In the genomic region with DNA sequence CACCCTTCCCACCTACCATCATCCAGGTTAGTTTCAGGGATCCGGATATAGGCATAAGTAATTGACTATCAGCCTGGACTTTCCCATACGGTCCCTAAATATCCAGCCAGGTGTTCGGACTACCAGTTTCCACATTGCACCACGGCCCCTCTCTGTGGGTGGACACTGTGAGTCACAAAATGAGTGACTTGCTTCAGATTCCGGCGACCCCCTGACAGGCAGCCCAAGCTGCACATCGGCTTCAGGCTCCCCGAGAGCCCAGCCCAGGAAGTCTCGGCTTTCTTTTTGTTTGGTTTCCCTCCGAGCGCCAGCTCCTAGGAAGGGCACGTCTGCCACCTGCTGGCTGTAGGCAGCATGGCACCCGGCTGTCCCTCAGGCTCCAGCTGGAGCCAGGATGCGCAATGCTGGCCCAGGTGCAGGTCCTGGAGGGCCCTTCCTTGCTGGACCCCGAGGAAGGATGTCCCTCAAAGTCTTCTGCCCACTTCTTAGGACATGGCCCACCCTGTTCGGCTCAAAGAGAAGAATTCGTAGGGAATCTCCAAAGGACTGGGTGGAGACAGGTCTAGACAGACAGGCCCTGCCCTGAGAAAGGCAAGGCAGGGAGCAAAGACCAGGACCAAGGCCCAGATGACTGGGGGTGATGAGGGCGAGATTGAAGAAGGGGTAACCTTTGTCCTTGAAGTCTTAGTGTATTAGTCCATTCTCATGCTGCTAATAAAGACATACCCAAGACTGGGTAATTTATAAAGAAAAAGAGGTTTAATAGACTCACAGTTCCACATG, we compare ENCODE assay signal across 1 cellular context.
TF ChIP-seq lines count a peak whose summit lies in the region.

No MANE protein-coding gene starts in this region.

TF ChIP-seq in K562, 482 proteins besides CTCF, POLR2A, EP300 and RAD21 (continued from another document and continues in another):
- TF ChIP-seq, protein P1, sequence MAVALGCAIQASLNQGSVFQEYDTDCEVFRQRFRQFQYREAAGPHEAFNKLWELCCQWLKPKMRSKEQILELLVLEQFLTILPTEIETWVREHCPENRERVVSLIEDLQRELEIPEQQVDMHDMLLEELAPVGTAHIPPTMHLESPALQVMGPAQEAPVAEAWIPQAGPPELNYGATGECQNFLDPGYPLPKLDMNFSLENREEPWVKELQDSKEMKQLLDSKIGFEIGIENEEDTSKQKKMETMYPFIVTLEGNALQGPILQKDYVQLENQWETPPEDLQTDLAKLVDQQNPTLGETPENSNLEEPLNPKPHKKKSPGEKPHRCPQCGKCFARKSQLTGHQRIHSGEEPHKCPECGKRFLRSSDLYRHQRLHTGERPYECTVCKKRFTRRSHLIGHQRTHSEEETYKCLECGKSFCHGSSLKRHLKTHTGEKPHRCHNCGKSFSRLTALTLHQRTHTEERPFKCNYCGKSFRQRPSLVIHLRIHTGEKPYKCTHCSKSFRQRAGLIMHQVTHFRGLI (CRISPR knock-in tag; IDR thresholded peaks at IDR 0.05), result no peak
- TF ChIP-seq HOXB6 (CRISPR knock-in tag; IDR thresholded peaks at IDR 0.05; ENCODE audit: borderline replicate concordance), result no peak
- peak; percentile 58; the same call in 1 of the 2 replicates for TF ChIP-seq RB1 (IDR thresholded peaks at IDR 0.05; ENCODE audit: low read depth)
- no peak for TF ChIP-seq MECOM (CRISPR knock-in tag; IDR thresholded peaks at IDR 0.05)
- TF ChIP-seq MCM3 (IDR thresholded peaks at IDR 0.05), result no peak
- TF ChIP-seq SIN3B (IDR thresholded peaks at IDR 0.05; ENCODE audit: low read depth), result no peak
- TF ChIP-seq ZNF24 (IDR thresholded peaks at IDR 0.05), result no peak
- no peak for TF ChIP-seq CAMTA2 (CRISPR knock-in tag; conservative IDR thresholded peaks at IDR 0.05)
- TF ChIP-seq YBX1 (IDR thresholded peaks at IDR 0.05), result no peak
- TF ChIP-seq SMAD3 (CRISPR knock-in tag; conservative IDR thresholded peaks at IDR 0.05), result no peak
- TF ChIP-seq CREB1 (IDR thresholded peaks at IDR 0.05), result no peak
- TF ChIP-seq CREB1 (CRISPR knock-in tag; IDR thresholded peaks at IDR 0.05), result no peak
- TF ChIP-seq ELF1 (tag; IDR thresholded peaks at IDR 0.05), result 0 out of 2 replicates have a peak, but pooled peaks have one; percentile 37
- TF ChIP-seq, protein P2, sequence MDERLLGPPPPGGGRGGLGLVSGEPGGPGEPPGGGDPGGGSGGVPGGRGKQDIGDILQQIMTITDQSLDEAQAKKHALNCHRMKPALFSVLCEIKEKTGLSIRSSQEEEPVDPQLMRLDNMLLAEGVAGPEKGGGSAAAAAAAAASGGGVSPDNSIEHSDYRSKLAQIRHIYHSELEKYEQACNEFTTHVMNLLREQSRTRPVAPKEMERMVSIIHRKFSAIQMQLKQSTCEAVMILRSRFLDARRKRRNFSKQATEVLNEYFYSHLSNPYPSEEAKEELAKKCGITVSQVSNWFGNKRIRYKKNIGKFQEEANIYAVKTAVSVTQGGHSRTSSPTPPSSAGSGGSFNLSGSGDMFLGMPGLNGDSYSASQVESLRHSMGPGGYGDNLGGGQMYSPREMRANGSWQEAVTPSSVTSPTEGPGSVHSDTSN (CRISPR knock-in tag; IDR thresholded peaks at IDR 0.05; ENCODE audit: low read depth), result no peak
- TF ChIP-seq, protein P2 (tag; conservative IDR thresholded peaks at IDR 0.05; ENCODE audit: low read depth), result no peak
- TF ChIP-seq, protein P3, sequence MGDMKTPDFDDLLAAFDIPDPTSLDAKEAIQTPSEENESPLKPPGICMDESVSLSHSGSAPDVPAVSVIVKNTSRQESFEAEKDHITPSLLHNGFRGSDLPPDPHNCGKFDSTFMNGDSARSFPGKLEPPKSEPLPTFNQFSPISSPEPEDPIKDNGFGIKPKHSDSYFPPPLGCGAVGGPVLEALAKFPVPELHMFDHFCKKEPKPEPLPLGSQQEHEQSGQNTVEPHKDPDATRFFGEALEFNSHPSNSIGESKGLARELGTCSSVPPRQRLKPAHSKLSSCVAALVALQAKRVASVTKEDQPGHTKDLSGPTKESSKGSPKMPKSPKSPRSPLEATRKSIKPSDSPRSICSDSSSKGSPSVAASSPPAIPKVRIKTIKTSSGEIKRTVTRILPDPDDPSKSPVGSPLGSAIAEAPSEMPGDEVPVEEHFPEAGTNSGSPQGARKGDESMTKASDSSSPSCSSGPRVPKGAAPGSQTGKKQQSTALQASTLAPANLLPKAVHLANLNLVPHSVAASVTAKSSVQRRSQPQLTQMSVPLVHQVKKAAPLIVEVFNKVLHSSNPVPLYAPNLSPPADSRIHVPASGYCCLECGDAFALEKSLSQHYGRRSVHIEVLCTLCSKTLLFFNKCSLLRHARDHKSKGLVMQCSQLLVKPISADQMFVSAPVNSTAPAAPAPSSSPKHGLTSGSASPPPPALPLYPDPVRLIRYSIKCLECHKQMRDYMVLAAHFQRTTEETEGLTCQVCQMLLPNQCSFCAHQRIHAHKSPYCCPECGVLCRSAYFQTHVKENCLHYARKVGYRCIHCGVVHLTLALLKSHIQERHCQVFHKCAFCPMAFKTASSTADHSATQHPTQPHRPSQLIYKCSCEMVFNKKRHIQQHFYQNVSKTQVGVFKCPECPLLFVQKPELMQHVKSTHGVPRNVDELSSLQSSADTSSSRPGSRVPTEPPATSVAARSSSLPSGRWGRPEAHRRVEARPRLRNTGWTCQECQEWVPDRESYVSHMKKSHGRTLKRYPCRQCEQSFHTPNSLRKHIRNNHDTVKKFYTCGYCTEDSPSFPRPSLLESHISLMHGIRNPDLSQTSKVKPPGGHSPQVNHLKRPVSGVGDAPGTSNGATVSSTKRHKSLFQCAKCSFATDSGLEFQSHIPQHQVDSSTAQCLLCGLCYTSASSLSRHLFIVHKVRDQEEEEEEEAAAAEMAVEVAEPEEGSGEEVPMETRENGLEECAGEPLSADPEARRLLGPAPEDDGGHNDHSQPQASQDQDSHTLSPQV (IDR thresholded peaks at IDR 0.05), result no peak
- no peak for TF ChIP-seq MTA1 (IDR thresholded peaks at IDR 0.05; ENCODE audit: borderline replicate concordance)
- no peak for TF ChIP-seq BMI1 (IDR thresholded peaks at IDR 0.05; ENCODE audit: low read length)
- TF ChIP-seq YY1 (IDR thresholded peaks at IDR 0.05; ENCODE audit: borderline replicate concordance in 1 of 3, control insufficient read depth in 1 of 3, extremely low read depth in 1 of 3, insufficient read depth in 3 of 3, insufficient read length in 1 of 3, insufficient replicate concordance in 2 of 3, low read depth in 1 of 3, low read length in 2 of 3), result no peak
- TF ChIP-seq, protein P4, sequence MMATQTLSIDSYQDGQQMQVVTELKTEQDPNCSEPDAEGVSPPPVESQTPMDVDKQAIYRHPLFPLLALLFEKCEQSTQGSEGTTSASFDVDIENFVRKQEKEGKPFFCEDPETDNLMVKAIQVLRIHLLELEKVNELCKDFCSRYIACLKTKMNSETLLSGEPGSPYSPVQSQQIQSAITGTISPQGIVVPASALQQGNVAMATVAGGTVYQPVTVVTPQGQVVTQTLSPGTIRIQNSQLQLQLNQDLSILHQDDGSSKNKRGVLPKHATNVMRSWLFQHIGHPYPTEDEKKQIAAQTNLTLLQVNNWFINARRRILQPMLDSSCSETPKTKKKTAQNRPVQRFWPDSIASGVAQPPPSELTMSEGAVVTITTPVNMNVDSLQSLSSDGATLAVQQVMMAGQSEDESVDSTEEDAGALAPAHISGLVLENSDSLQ (IDR thresholded peaks at IDR 0.05), result peak; percentile 32; the same call in 1 of the 2 replicates
- TF ChIP-seq, protein P5, sequence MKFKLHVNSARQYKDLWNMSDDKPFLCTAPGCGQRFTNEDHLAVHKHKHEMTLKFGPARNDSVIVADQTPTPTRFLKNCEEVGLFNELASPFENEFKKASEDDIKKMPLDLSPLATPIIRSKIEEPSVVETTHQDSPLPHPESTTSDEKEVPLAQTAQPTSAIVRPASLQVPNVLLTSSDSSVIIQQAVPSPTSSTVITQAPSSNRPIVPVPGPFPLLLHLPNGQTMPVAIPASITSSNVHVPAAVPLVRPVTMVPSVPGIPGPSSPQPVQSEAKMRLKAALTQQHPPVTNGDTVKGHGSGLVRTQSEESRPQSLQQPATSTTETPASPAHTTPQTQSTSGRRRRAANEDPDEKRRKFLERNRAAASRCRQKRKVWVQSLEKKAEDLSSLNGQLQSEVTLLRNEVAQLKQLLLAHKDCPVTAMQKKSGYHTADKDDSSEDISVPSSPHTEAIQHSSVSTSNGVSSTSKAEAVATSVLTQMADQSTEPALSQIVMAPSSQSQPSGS (CRISPR knock-in tag; IDR thresholded peaks at IDR 0.05), result no peak
- TF ChIP-seq ZKSCAN3 (CRISPR knock-in tag; IDR thresholded peaks at IDR 0.05), result no peak
- peak; percentile 60; the same call in 1 of the 2 replicates for TF ChIP-seq STAG1 (CRISPR knock-in tag; IDR thresholded peaks at IDR 0.05; ENCODE audit: borderline replicate concordance)
- TF ChIP-seq, protein P6, sequence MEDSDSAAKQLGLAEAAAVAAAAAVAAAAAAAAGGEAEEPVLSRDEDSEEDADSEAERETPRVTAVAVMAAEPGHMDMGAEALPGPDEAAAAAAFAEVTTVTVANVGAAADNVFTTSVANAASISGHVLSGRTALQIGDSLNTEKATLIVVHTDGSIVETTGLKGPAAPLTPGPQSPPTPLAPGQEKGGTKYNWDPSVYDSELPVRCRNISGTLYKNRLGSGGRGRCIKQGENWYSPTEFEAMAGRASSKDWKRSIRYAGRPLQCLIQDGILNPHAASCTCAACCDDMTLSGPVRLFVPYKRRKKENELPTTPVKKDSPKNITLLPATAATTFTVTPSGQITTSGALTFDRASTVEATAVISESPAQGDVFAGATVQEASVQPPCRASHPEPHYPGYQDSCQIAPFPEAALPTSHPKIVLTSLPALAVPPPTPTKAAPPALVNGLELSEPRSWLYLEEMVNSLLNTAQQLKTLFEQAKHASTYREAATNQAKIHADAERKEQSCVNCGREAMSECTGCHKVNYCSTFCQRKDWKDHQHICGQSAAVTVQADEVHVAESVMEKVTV (CRISPR knock-in tag; IDR thresholded peaks at IDR 0.05), result peak; percentile 62
- no peak for TF ChIP-seq PTRF (tag; IDR thresholded peaks at IDR 0.05)
- TF ChIP-seq, protein P7, sequence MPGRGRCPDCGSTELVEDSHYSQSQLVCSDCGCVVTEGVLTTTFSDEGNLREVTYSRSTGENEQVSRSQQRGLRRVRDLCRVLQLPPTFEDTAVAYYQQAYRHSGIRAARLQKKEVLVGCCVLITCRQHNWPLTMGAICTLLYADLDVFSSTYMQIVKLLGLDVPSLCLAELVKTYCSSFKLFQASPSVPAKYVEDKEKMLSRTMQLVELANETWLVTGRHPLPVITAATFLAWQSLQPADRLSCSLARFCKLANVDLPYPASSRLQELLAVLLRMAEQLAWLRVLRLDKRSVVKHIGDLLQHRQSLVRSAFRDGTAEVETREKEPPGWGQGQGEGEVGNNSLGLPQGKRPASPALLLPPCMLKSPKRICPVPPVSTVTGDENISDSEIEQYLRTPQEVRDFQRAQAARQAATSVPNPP (IDR thresholded peaks at IDR 0.05; ENCODE audit: borderline replicate concordance, insufficient read depth, insufficient read length), result no peak
- no peak for TF ChIP-seq ETV5 (CRISPR knock-in tag; IDR thresholded peaks at IDR 0.05; ENCODE audit: low read depth)
- no peak for TF ChIP-seq ZBTB8A (IDR thresholded peaks at IDR 0.05; ENCODE audit: partially characterized antibody)
- TF ChIP-seq NELFE (IDR thresholded peaks at IDR 0.05; ENCODE audit: insufficient read depth, insufficient read length), result no peak
- TF ChIP-seq BCOR (IDR thresholded peaks at IDR 0.05), result no peak
- TF ChIP-seq ZFP36 (IDR thresholded peaks at IDR 0.05; ENCODE audit: low read depth, low read length, partially characterized antibody), result no peak
- TF ChIP-seq TEAD4 (IDR thresholded peaks at IDR 0.05; ENCODE audit: low read length), result no peak
- TF ChIP-seq TEAD4 (CRISPR knock-in tag; IDR thresholded peaks at IDR 0.05; ENCODE audit: borderline replicate concordance), result no peak
- TF ChIP-seq NCOA2 (IDR thresholded peaks at IDR 0.05; ENCODE audit: partially characterized antibody in 2 of 2), result peak in 1 of 2 experiments; percentile 77
- TF ChIP-seq, protein P8, sequence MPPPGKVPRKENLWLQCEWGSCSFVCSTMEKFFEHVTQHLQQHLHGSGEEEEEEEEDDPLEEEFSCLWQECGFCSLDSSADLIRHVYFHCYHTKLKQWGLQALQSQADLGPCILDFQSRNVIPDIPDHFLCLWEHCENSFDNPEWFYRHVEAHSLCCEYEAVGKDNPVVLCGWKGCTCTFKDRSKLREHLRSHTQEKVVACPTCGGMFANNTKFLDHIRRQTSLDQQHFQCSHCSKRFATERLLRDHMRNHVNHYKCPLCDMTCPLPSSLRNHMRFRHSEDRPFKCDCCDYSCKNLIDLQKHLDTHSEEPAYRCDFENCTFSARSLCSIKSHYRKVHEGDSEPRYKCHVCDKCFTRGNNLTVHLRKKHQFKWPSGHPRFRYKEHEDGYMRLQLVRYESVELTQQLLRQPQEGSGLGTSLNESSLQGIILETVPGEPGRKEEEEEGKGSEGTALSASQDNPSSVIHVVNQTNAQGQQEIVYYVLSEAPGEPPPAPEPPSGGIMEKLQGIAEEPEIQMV (tag; conservative IDR thresholded peaks at IDR 0.05; ENCODE audit: low read depth), result no peak
- TF ChIP-seq HMGN3 (IDR thresholded peaks at IDR 0.05; ENCODE audit: borderline replicate concordance, extremely low read depth, insufficient read length, low read depth, low read length), result no peak
- TF ChIP-seq, protein P9, sequence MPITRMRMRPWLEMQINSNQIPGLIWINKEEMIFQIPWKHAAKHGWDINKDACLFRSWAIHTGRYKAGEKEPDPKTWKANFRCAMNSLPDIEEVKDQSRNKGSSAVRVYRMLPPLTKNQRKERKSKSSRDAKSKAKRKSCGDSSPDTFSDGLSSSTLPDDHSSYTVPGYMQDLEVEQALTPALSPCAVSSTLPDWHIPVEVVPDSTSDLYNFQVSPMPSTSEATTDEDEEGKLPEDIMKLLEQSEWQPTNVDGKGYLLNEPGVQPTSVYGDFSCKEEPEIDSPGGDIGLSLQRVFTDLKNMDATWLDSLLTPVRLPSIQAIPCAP (CRISPR knock-in tag; IDR thresholded peaks at IDR 0.05; ENCODE audit: borderline replicate concordance), result no peak
- TF ChIP-seq TFAM (CRISPR knock-in tag; conservative IDR thresholded peaks at IDR 0.05), result no peak
- TF ChIP-seq, protein P10, sequence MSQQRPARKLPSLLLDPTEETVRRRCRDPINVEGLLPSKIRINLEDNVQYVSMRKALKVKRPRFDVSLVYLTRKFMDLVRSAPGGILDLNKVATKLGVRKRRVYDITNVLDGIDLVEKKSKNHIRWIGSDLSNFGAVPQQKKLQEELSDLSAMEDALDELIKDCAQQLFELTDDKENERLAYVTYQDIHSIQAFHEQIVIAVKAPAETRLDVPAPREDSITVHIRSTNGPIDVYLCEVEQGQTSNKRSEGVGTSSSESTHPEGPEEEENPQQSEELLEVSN (IDR thresholded peaks at IDR 0.05; ENCODE audit: borderline replicate concordance in 1 of 2, extremely low read depth in 1 of 2, insufficient read depth in 1 of 2, insufficient read length in 1 of 2, low read depth in 1 of 2, low read length in 1 of 2, poor library complexity in 1 of 2, severe bottlenecking in 1 of 2), result peak in 1 of 2 experiments; percentile 44
- TF ChIP-seq STAT5A (IDR thresholded peaks at IDR 0.05; ENCODE audit: borderline replicate concordance, low read length), result no peak
- no peak for TF ChIP-seq ZKSCAN8 (CRISPR knock-in tag; IDR thresholded peaks at IDR 0.05)
- TF ChIP-seq RBM17 (IDR thresholded peaks at IDR 0.05; ENCODE audit: borderline replicate concordance, low read depth, low read length), result no peak
- no peak for TF ChIP-seq JUNB (CRISPR knock-in tag; conservative IDR thresholded peaks at IDR 0.05)
- no peak for TF ChIP-seq NEUROD1 (IDR thresholded peaks at IDR 0.05; ENCODE audit: borderline replicate concordance, low read depth, low read length, partially characterized antibody)
